In the genomic region with DNA sequence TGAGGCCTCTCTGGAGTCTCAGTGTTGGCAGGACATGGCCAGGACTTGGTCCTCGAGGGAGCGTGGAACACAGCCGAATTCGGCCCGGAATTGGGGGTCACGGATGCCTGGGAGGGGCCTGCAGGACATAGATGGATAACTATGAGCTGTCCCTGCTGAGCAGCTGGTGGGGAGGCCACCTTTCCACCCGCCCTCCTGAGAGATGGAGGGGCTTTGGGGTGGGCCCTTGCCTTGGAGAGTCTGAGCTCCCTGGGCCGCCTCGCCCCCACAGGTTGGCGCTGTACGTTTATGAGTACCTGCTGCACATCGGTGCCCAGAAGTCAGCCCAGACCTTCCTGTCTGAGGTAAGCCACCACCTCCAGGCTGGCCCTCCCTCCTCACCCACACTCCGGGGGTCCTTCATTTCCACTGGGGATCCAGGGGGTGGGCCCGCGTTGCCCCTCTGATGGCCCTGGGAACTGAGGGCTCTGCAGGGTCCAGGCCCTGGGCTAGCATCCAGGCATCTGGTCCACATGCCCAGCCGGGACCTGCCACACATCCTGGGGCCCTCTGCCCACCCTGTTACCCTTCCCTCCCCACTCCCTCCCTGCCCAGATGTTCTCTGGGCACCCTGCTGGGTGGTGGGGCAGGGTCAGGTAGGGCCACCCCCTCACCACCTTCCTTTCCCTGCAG, we compare ENCODE assay signal across 26 cellular contexts. TPM values are rescaled to one million over a fixed set of nuclear protein-coding genes. Genes with fewer than 3 reads are reported as not detected.
A peak's percentile ranks its signal among the peaks of the same experiment; 100 is the strongest.
DNase-seq lines count a peak whose midpoint lies in the region; ATAC-seq lines count a peak whose summit lies in the region.
"Had no signal": no experiment of that assay in that cellular context is flagged by ENCODE, and none has a peak within 500 bp of the region (broad histone marks: within the 10 kb centered on the region; RNA-seq: fewer than 3 reads in every experiment).

No MANE protein-coding gene starts in this region.

- no CpG with 5 or more reads among the region's 16 CpGs for WGBS in neuronal stem cell (ENCODE audit: extremely low coverage in 2 of 2, insufficient read length in 2 of 2, insufficient replicate concordance in 1 of 2), 2 donors

- peak overlapping the region in 7 of 8 donors; percentile 70 to 92 (median 81) for H3K27ac Mint-ChIP-seq in CD8-positive, alpha-beta memory T cell
- peak overlapping the region; percentile 85 for H3K27ac Mint-ChIP-seq in central memory CD8-positive, alpha-beta T cell (ENCODE audit: low read depth)
- H3K27ac Mint-ChIP-seq: activated T-cell treated with anti-CD3 and anti-CD28 coated beads, Interleukin-2, amount 50 U/mL, for 24 hours; nephron progenitor cell; progenitor cell of endocrine pancreas; stimulated activated naive B cell treated with anti-CD40 and anti-IgM and Interleukin-4, amounts not matched to agents 10 μg/mL and 1 μg/mL and 100 μg/mL, for 72 hours; T-helper 1 cell treated with Interleukin-12 subunit alpha and Interleukin-12 subunit beta and Interleukin-4 antibody, amounts not matched to agents 30 μg/mL and 1 μg/mL, for 36 hours had no signal

- H3K36me3 ChIP-seq in BLaER1 = peaks cover 16% of the 10 kb centered on the region; the same call in 1 of the 2 replicates
- H3K36me3 ChIP-seq in CD8-positive, alpha-beta memory T cell (ENCODE audit: insufficient read depth, low read length) = no peaks in the 10 kb centered on the region
- H3K36me3 ChIP-seq in neuronal stem cell (replicated peaks in 1 of 2; ENCODE audit: control insufficient read depth in 2 of 2, insufficient read depth in 2 of 2, low read length in 2 of 2) = peaks cover 0 to 35% of the 10 kb centered on the region in 2 donors
- H3K36me3 ChIP-seq: breast epithelium, Peyer's patch, SJSA1 had no signal

- CTCF ChIA-PET in CD8-positive, alpha-beta memory T cell (lab: Charles Lee) = interaction anchor here (2.4 kb wide), 1 partner anchor 8 kb away, joined by 20 read pairs; a partner anchor contains a TSS

- no peak overlapping the region for H4K91ac ChIP-seq in neuronal stem cell (ENCODE audit: low read depth, low read length, poor library complexity)

- peak overlapping the region; percentile 95 for H2AK5ac ChIP-seq in neuronal stem cell (ENCODE audit: low read depth, low read length)

- peak overlapping the region; percentile 87 for H2BK5ac ChIP-seq in neuronal stem cell (ENCODE audit: low read length)

- ATAC-seq in central memory CD8-positive, alpha-beta T cell (replicated peaks; ENCODE audit: extremely low read depth, poor library complexity, severe bottlenecking) = no peak
- ATAC-seq in HG02884 (IDR thresholded peaks at IDR 0.05; ENCODE audit: unreplicated experiment) = no peak
- ATAC-seq: left colon; stimulated activated naive B cell treated with anti-CD40 and anti-IgM and Interleukin-4, amounts not matched to agents 10 μg/mL and 1 μg/mL and 100 μg/mL, for 72 hours had no signal

- peak overlapping the region in 1 of 7 donors; percentile 28 for H3K4me3 Mint-ChIP-seq in CD8-positive, alpha-beta memory T cell
- H3K4me3 Mint-ChIP-seq in central memory CD8-positive, alpha-beta T cell = peak overlapping the region; percentile 4
- H3K4me3 Mint-ChIP-seq: activated T-cell treated with anti-CD3 and anti-CD28 coated beads, Interleukin-2, amount 50 U/mL, for 24 hours; nephron progenitor cell; stimulated activated naive B cell treated with anti-CD40 and anti-IgM and Interleukin-4, amounts not matched to agents 10 μg/mL and 1 μg/mL and 100 μg/mL, for 72 hours; T-helper 1 cell treated with Interleukin-12 subunit alpha and Interleukin-12 subunit beta and Interleukin-4 antibody, amounts not matched to agents 30 μg/mL and 1 μg/mL, for 36 hours had no signal

- peaks cover 13% of the 10 kb centered on the region for H3K79me1 ChIP-seq in neuronal stem cell (ENCODE audit: low read depth, low read length)

- H3K4me1 ChIP-seq in BLaER1 (peaks cover 93% of the 10 kb centered on the region), neuronal stem cell (ENCODE audit: control insufficient read depth in 2 of 2, insufficient read depth in 1 of 2, low read depth in 1 of 2, low read length in 2 of 2) (peaks cover 41 to 64% of the 10 kb centered on the region in 2 donors)
- H3K4me1 ChIP-seq in CD8-positive, alpha-beta memory T cell (ENCODE audit: insufficient read depth, low read length) = peaks cover 50% of the 10 kb centered on the region

- H3K4me1 Mint-ChIP-seq in CD8-positive, alpha-beta memory T cell = peaks cover 32 to 77% (median 36%) of the 10 kb centered on the region in 3 donors
- H3K4me1 Mint-ChIP-seq in central memory CD8-positive, alpha-beta T cell = peaks cover 38% of the 10 kb centered on the region

- H2BK120ac ChIP-seq in neuronal stem cell (ENCODE audit: low read depth, low read length) = no peak overlapping the region

- no peak overlapping the region for H2AFZ ChIP-seq in neuronal stem cell (ENCODE audit: low read length)

- peak overlapping the region; percentile 70 for H3K9ac ChIP-seq in BLaER1
- H3K9ac ChIP-seq in neuronal stem cell (ENCODE audit: low read depth, low read length, poor library complexity) = no peak overlapping the region

- peaks cover 61% of the 10 kb centered on the region for H4K20me1 ChIP-seq in BLaER1

- POLR2A ChIA-PET in CD8-positive, alpha-beta memory T cell (lab: Charles Lee) = interaction anchor here (2.8 kb wide), 1 partner anchor 8 kb away, joined by 33 read pairs; a partner anchor contains a TSS

- peak overlapping the region; percentile 77 for H3K18ac ChIP-seq in neuronal stem cell (ENCODE audit: low read length)

- H3K23ac ChIP-seq in neuronal stem cell (ENCODE audit: low read depth, low read length, poor library complexity) = no peak overlapping the region

- H3K27me3 ChIP-seq in BLaER1 (no peaks in the 10 kb centered on the region), neuronal stem cell (ENCODE audit: control insufficient read depth in 3 of 3, insufficient read depth in 3 of 3, low read depth in 1 of 3, low read length in 3 of 3) (no peaks in the 10 kb centered on the region)
- H3K27me3 ChIP-seq in CD8-positive, alpha-beta memory T cell (ENCODE audit: insufficient read depth, low read length, poor library complexity, severe bottlenecking) = no peaks in the 10 kb centered on the region
- H3K27me3 ChIP-seq: breast epithelium, Peyer's patch, SJSA1, tibial nerve had no signal

- peak overlapping the region; percentile 21 for H3K14ac ChIP-seq in neuronal stem cell (ENCODE audit: low read length)

- H3K4me2 ChIP-seq in BLaER1 = peak overlapping the region; percentile 98
- no peak overlapping the region for H3K4me2 ChIP-seq in neuronal stem cell (ENCODE audit: insufficient read depth, low read length, poor library complexity, severe bottlenecking)

- peak overlapping the region; percentile 85 for H2BK15ac ChIP-seq in neuronal stem cell (ENCODE audit: low read length)

- peak overlapping the region; percentile 72 for H3K27ac ChIP-seq in BLaER1
- H3K27ac ChIP-seq in CD8-positive, alpha-beta memory T cell (ENCODE audit: low read depth, low read length) = no peak overlapping the region
- H3K27ac ChIP-seq in neuronal stem cell (replicated peaks; ENCODE audit: low read length) = no peak overlapping the region
- H3K27ac ChIP-seq: SJSA1 had no signal

- H3K36me3 Mint-ChIP-seq in CD8-positive, alpha-beta memory T cell = peaks cover 0 to 1% (median 0%) of the 10 kb centered on the region in 3 donors
- H3K36me3 Mint-ChIP-seq in central memory CD8-positive, alpha-beta T cell (ENCODE audit: insufficient read depth) = peaks cover 23% of the 10 kb centered on the region

- peak overlapping the region; percentile 73 for H2BK12ac ChIP-seq in neuronal stem cell (ENCODE audit: low read length)

- H4K8ac ChIP-seq in neuronal stem cell (ENCODE audit: low read depth, low read length) = no peak overlapping the region

- H3K4ac ChIP-seq in neuronal stem cell (ENCODE audit: low read length) = peak overlapping the region; percentile 84

- DNase-seq in CD8-positive, alpha-beta memory T cell = peak in 1 of 5 donors; percentile 53
- no peak for DNase-seq in central memory CD8-positive, alpha-beta T cell (ENCODE audit: low spot score in 2 of 2)
- DNase-seq in neuronal stem cell (ENCODE audit: low spot score) (no peak), GOT3 (lab: John Stamatoyannopoulos, UW) (no peak), ecto neural progenitor cell (ENCODE audit: low spot score) (no peak), C1 segment of cervical spinal cord (lab: John Stamatoyannopoulos, UW) (no peak)
- DNase-seq: activated T-cell treated with anti-CD3 and anti-CD28 coated beads, Interleukin-2, amount 50 U/mL, for 24 hours; KBM-7; left colon; MM.1S; NCI-H1417 treated with DMSO at 0.1 percent for 48 hours; NCI-H2107; NCI-H446 treated with DMSO at 0.1 percent for 48 hours; nephron progenitor cell; NK-92 treated with Interleukin-12 subunit alpha and Interleukin-12 subunit beta, amount 100 ng/mL, for 24 hours; Peyer's patch; stimulated activated CD4-positive, alpha-beta T cell treated with anti-CD3 and anti-CD28 coated beads, Interleukin-2, amount 100 ng/mL, for 24 hours; stimulated activated naive B cell treated with anti-CD40 and anti-IgM and Interleukin-4, amounts not matched to agents 10 μg/mL and 1 μg/mL and 100 μg/mL, for 72 hours had no signal

- H3K4me3 ChIP-seq in BLaER1 (no peak overlapping the region), neuronal stem cell (ENCODE audit: low read length in 2 of 2) (no peak overlapping the region)
- H3K4me3 ChIP-seq in CD8-positive, alpha-beta memory T cell (ENCODE audit: low read length) = no peak overlapping the region
- H3K4me3 ChIP-seq: coronary artery, Peyer's patch, SJSA1, tibial nerve had no signal

- no peaks in the 10 kb centered on the region for H3K9me3 Mint-ChIP-seq in CD8-positive, alpha-beta memory T cell
- no peaks in the 10 kb centered on the region for H3K9me3 Mint-ChIP-seq in central memory CD8-positive, alpha-beta T cell
- H3K9me3 Mint-ChIP-seq: activated T-cell treated with anti-CD3 and anti-CD28 coated beads, Interleukin-2, amount 50 U/mL, for 24 hours; nephron progenitor cell; stimulated activated naive B cell treated with anti-CD40 and anti-IgM and Interleukin-4, amounts not matched to agents 10 μg/mL and 1 μg/mL and 100 μg/mL, for 72 hours; T-helper 1 cell treated with Interleukin-12 subunit alpha and Interleukin-12 subunit beta and Interleukin-4 antibody, amounts not matched to agents 30 μg/mL and 1 μg/mL, for 36 hours had no signal

- H3K27me3 Mint-ChIP-seq in CD8-positive, alpha-beta memory T cell = no peaks in the 10 kb centered on the region
- no peaks in the 10 kb centered on the region for H3K27me3 Mint-ChIP-seq in central memory CD8-positive, alpha-beta T cell
- H3K27me3 Mint-ChIP-seq: activated T-cell treated with anti-CD3 and anti-CD28 coated beads, Interleukin-2, amount 50 U/mL, for 24 hours; stimulated activated naive B cell treated with anti-CD40 and anti-IgM and Interleukin-4, amounts not matched to agents 10 μg/mL and 1 μg/mL and 100 μg/mL, for 72 hours had no signal

- no peaks in the 10 kb centered on the region for H3K9me3 ChIP-seq in BLaER1
- H3K9me3 ChIP-seq in CD8-positive, alpha-beta memory T cell (ENCODE audit: low read length) = no peaks in the 10 kb centered on the region
- no peaks in the 10 kb centered on the region for H3K9me3 ChIP-seq in neuronal stem cell (replicated peaks in 1 of 2; ENCODE audit: control insufficient read depth in 2 of 2, insufficient read depth in 1 of 2, low read depth in 1 of 2, low read length in 2 of 2)
- H3K9me3 ChIP-seq: breast epithelium, Peyer's patch, SJSA1, tibial nerve had no signal

RNA-seq across cellular contexts. Expression of a gene that starts 8.0 kb away (rescaled TPM):
- total RNA-seq in CD8-positive, alpha-beta memory T cell = 100 to 1,000 TPM; 111 to 131 TPM
- polyA plus RNA-seq in CD8-positive, alpha-beta memory T cell = 108 TPM
- 66.8 TPM for polyA plus RNA-seq in neuronal stem cell (2013, experiment 1 of 2)
- polyA plus RNA-seq in neuronal stem cell (2013, experiment 2 of 2) = 64.3 TPM

RNA-seq across cellular contexts. Expression of a gene that starts 10.7 kb away (rescaled TPM):
- total RNA-seq in CD8-positive, alpha-beta memory T cell = 10 to 100 TPM; 18.2 to 20.3 TPM
- polyA plus RNA-seq in CD8-positive, alpha-beta memory T cell = 33.2 TPM
- polyA plus RNA-seq in neuronal stem cell (2013, experiment 1 of 2) = 318 TPM
- 304 TPM for polyA plus RNA-seq in neuronal stem cell (2013, experiment 2 of 2)

RNA-seq across cellular contexts. Expression of a gene that starts 29.8 kb away (rescaled TPM):
- total RNA-seq in CD8-positive, alpha-beta memory T cell = under 1 TPM; 0.26 to 0.31 TPM
- polyA plus RNA-seq in CD8-positive, alpha-beta memory T cell = not detected
- polyA plus RNA-seq in neuronal stem cell (2013, experiment 1 of 2) = 0.18 TPM
- 0.10 TPM for polyA plus RNA-seq in neuronal stem cell (2013, experiment 2 of 2)
- total RNA-seq: progenitor cell of endocrine pancreas, SJSA1 had no signal

RNA-seq across cellular contexts. Expression of a gene that starts 41.3 kb away (rescaled TPM):
- total RNA-seq in CD8-positive, alpha-beta memory T cell = under 1 TPM; 0.28 to 0.29 TPM
- polyA plus RNA-seq in CD8-positive, alpha-beta memory T cell = not detected
- 5.3 TPM for polyA plus RNA-seq in neuronal stem cell (2013, experiment 1 of 2)
- polyA plus RNA-seq in neuronal stem cell (2013, experiment 2 of 2) = 5.1 TPM
